In the genomic region with DNA sequence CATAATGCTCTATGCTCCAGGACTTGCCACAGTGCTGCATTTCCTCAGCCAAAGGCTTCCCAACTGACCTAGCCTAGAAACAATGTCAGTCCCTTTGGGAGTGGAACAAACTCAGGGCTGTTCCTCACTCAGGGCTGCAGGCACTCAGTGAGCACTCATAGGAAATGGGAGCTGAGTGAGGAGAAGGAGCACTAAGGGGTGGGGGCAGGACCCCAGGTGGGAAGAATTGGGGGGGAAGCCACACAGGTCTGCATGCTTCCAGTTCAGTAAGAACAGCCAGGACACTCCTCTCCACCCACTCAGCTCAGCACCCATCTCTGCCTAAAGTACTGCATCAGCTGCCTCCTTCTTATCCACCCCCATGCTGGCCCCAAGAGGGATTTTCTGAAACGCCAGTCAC, we compare ENCODE assay signal across 27 cellular contexts. TPM values are rescaled to one million over a fixed set of nuclear protein-coding genes. Genes with fewer than 3 reads are reported as not detected.
DNase-seq lines count a peak whose midpoint lies in the region; ATAC-seq and TF ChIP-seq lines count a peak whose summit lies in the region.
"Had no signal": no experiment of that assay in that cellular context is flagged by ENCODE, and none has a peak within 500 bp of the region (broad histone marks: within the 10 kb centered on the region; RNA-seq: fewer than 3 reads in every experiment).

No MANE protein-coding gene starts in this region.

- H2BK12ac ChIP-seq in H9 (ENCODE audit: insufficient read length, low read depth, low read length): no peak overlapping the region
- no peak overlapping the region for H2BK12ac ChIP-seq in mesenchymal stem cell (ENCODE audit: low read length in 2 of 2)

- H3F3A ChIP-seq in PC-9 (ENCODE audit: insufficient read depth, low read depth): no peaks in the 10 kb centered on the region

- intact Hi-C loops in PC-9 (cut with micrococcal nuclease; ENCODE audit: unreplicated experiment): no loop called here

- peaks cover 1% of the 10 kb centered on the region; the same call in 1 of the 2 replicates for H3K27me3 Mint-ChIP-seq in H9 (ENCODE audit: low read depth)
- H3K27me3 Mint-ChIP-seq: stimulated activated naive CD8-positive, alpha-beta T cell treated with anti-CD3 and anti-CD28 coated beads, Interleukin-15, Interleukin-2, amounts not matched to agents 100 ng/mL and 50 ng/mL, for 24 hours had no signal

- no peak overlapping the region for H3K14ac ChIP-seq in H9 (ENCODE audit: insufficient read depth, low read length)
- no peak overlapping the region for H3K14ac ChIP-seq in mesenchymal stem cell (ENCODE audit: low read length in 2 of 2)

- H3K79me2 ChIP-seq in H9 (ENCODE audit: insufficient read depth, low read length): no peaks in the 10 kb centered on the region
- H3K79me2 ChIP-seq in PC-9 (ENCODE audit: low read depth): no peaks in the 10 kb centered on the region
- no peaks in the 10 kb centered on the region for H3K79me2 ChIP-seq in hepatocyte

- H3K9me2 ChIP-seq in PC-9 (ENCODE audit: insufficient read depth) (no peaks in the 10 kb centered on the region), hepatocyte (replicated peaks; ENCODE audit: insufficient read depth) (no peaks in the 10 kb centered on the region)

- ATAC-seq in HG03097 (IDR thresholded peaks at IDR 0.05; ENCODE audit: low FRiP score, unreplicated experiment): no peak
- ATAC-seq: HCT116 had no signal

- POLR2A ChIA-PET in PC-9 (lab: Charles Lee; ENCODE audit: unreplicated experiment): interaction anchor here (0.5 kb wide), 1 partner anchor 465 kb away, joined by 3 read pairs; no protein-coding TSS in a partner anchor

- H3K36me3 ChIP-seq in PC-9 (ENCODE audit: low read depth) (no peaks in the 10 kb centered on the region), hepatocyte (replicated peaks; ENCODE audit: insufficient read depth, low read depth) (no peaks in the 10 kb centered on the region), mesenchymal stem cell (ENCODE audit: control insufficient read depth in 1 of 2, insufficient read depth in 2 of 2, low read depth in 1 of 2, low read length in 2 of 2) (no peaks in the 10 kb centered on the region)
- H3K36me3 ChIP-seq: transverse colon had no signal

- no peak overlapping the region; a peak in 1 of 7 replicates for H3K27ac Mint-ChIP-seq in H9
- H3K27ac Mint-ChIP-seq: stimulated activated naive CD8-positive, alpha-beta T cell treated with anti-CD3 and anti-CD28 coated beads, Interleukin-15, Interleukin-2, amounts not matched to agents 100 ng/mL and 50 ng/mL, for 24 hours had no signal

- no peak overlapping the region for H2BK120ac ChIP-seq in H9 (ENCODE audit: low read depth, low read length, poor library complexity, severe bottlenecking)
- no peak overlapping the region for H2BK120ac ChIP-seq in mesenchymal stem cell (ENCODE audit: low read depth, low read length)

- H3K23ac ChIP-seq in H9 (ENCODE audit: insufficient read length, low read depth, low read length) (no peak overlapping the region), mesenchymal stem cell (ENCODE audit: low read length in 2 of 2) (no peak overlapping the region)

- H3T11ph ChIP-seq in H9 (ENCODE audit: low read length): no peak overlapping the region

- no peaks in the 10 kb centered on the region for H3K79me1 ChIP-seq in H9 (ENCODE audit: insufficient read depth, low read depth, low read length, poor library complexity, severe bottlenecking)
- no peaks in the 10 kb centered on the region for H3K79me1 ChIP-seq in mesenchymal stem cell (replicated peaks; ENCODE audit: low read length, poor library complexity, severe bottlenecking)

- H2BK5ac ChIP-seq in H9 (ENCODE audit: insufficient read length, low read length) (no peak overlapping the region), mesenchymal stem cell (ENCODE audit: low read depth, low read length, poor library complexity, severe bottlenecking) (no peak overlapping the region)

- peaks cover 44 to 60% of the 10 kb centered on the region in 2 experiments for H3K4me1 Mint-ChIP-seq in H9

- peaks cover 10 to 12% of the 10 kb centered on the region in 2 experiments for H3K9me3 Mint-ChIP-seq in H9
- H3K9me3 Mint-ChIP-seq: stimulated activated naive CD8-positive, alpha-beta T cell treated with anti-CD3 and anti-CD28 coated beads, Interleukin-15, Interleukin-2, amounts not matched to agents 100 ng/mL and 50 ng/mL, for 24 hours had no signal

- no peak overlapping the region for H2AFZ ChIP-seq in H9 (ENCODE audit: low read length)
- no peak overlapping the region for H2AFZ ChIP-seq in PC-9
- no peak overlapping the region for H2AFZ ChIP-seq in hepatocyte
- no peak overlapping the region for H2AFZ ChIP-seq in mesenchymal stem cell (ENCODE audit: low read depth, low read length)

- H3K4ac ChIP-seq in H9 (ENCODE audit: low read depth, low read length) (no peak overlapping the region), mesenchymal stem cell (ENCODE audit: low read depth in 1 of 2, low read length in 2 of 2) (no peak overlapping the region)

- H3K4me2 ChIP-seq in H9 (ENCODE audit: insufficient read depth, insufficient read length, low read length) (no peak overlapping the region), PC-9 (no peak overlapping the region), hepatocyte (no peak overlapping the region), mesenchymal stem cell (ENCODE audit: low read length, poor library complexity, severe bottlenecking) (no peak overlapping the region)

- DNase-seq in H9 (no peak), islet precursor cell (peak; percentile 32), PC-9 (no peak), hepatocyte (ENCODE audit: low spot score) (no peak), mesenchymal stem cell (no peak)
- DNase-seq: ACHN; activated CD4-positive, alpha-beta T cell treated with anti-CD3 and anti-CD28 coated beads for 48 hours; activated CD8-positive, alpha-beta memory T cell treated with anti-CD3 and anti-CD28 coated beads for 24 hours; activated gamma-delta T cell; DMS79; GDM1; Karpas-422; NCI-H1694; Right ventricle myocardium superior; T-helper 2 cell; transverse colon had no signal

- no peak overlapping the region for H4K8ac ChIP-seq in H9 (replicated peaks; ENCODE audit: insufficient read length, low read depth, low read length)
- no peak overlapping the region for H4K8ac ChIP-seq in mesenchymal stem cell (ENCODE audit: low read length)

- H3K4me3 ChIP-seq in skin epidermis: no peak overlapping the region
- no peak overlapping the region for H3K4me3 ChIP-seq in PC-9
- H3K4me3 ChIP-seq in hepatocyte: no peak overlapping the region
- H3K4me3 ChIP-seq in mesenchymal stem cell (ENCODE audit: insufficient read depth in 1 of 2, low read depth in 1 of 2, low read length in 2 of 2): no peak overlapping the region
- H3K4me3 ChIP-seq: lung, transverse colon had no signal

- H3K56ac ChIP-seq in H9 (ENCODE audit: insufficient read length, low read depth, low read length): no peak overlapping the region

- H3K9ac ChIP-seq in H9 (ENCODE audit: extremely low read depth, insufficient read length, low read length): no peak overlapping the region
- H3K9ac ChIP-seq in mesenchymal stem cell (ENCODE audit: low read length): no peak overlapping the region

- H2BK20ac ChIP-seq in H9 (ENCODE audit: low read depth, low read length, poor library complexity, severe bottlenecking): no peak overlapping the region

- H2BK15ac ChIP-seq in H9 (ENCODE audit: low read depth, low read length): no peak overlapping the region
- H2BK15ac ChIP-seq in mesenchymal stem cell (ENCODE audit: low read depth, poor library complexity, severe bottlenecking): no peak overlapping the region

- BruUV-seq in PC-9 (replicated peaks; lab: Mats Ljungman, UMichigan): no TSS peak

- WGBS in H9 (ENCODE audit: extremely low coverage, insufficient read length, low lambda C conversion rate): no CpG with 5 or more reads among the region's 1 CpG
- 53% methylated on average over 1 of the region's 1 CpG for WGBS in hepatocyte (ENCODE audit: low lambda C conversion rate, missing lambda C conversion rate)
- WGBS in mesenchymal stem cell: 42% methylated on average over 1 of the region's 1 CpG

- H2AK5ac ChIP-seq in H9 (ENCODE audit: insufficient read length, low read length) (no peak overlapping the region), mesenchymal stem cell (ENCODE audit: low read length, severe bottlenecking) (no peak overlapping the region)

- H3K4me1 ChIP-seq in H9 (ENCODE audit: insufficient read depth, low read length) (peaks cover 6% of the 10 kb centered on the region; the same call in 1 of the 2 replicates), PC-9 (replicated peaks; ENCODE audit: insufficient read depth) (no peaks in the 10 kb centered on the region), hepatocyte (ENCODE audit: insufficient read depth) (no peaks in the 10 kb centered on the region), mesenchymal stem cell (ENCODE audit: control insufficient read depth, insufficient read depth, low read depth, low read length) (no peaks in the 10 kb centered on the region)
- H3K4me1 ChIP-seq: transverse colon had no signal

- CTCF ChIA-PET in PC-9 (lab: Charles Lee): no interaction called here

- H4K20me1 ChIP-seq in H9 (ENCODE audit: control insufficient read depth, insufficient read depth, insufficient read length) (no peaks in the 10 kb centered on the region), PC-9 (ENCODE audit: insufficient read depth) (no peaks in the 10 kb centered on the region), hepatocyte (ENCODE audit: insufficient read depth, poor library complexity, severe bottlenecking) (no peaks in the 10 kb centered on the region)

- H4K5ac ChIP-seq in H9 (ENCODE audit: insufficient read length, low read depth, low read length): no peak overlapping the region

- H3K23me2 ChIP-seq in H9 (ENCODE audit: insufficient read length, low read depth, low read length, poor library complexity, severe bottlenecking): no peaks in the 10 kb centered on the region

- H3K4me3 Mint-ChIP-seq in H9: no peak overlapping the region
- H3K4me3 Mint-ChIP-seq: stimulated activated naive CD8-positive, alpha-beta T cell treated with anti-CD3 and anti-CD28 coated beads, Interleukin-15, Interleukin-2, amounts not matched to agents 100 ng/mL and 50 ng/mL, for 24 hours had no signal

- H3K9me3 ChIP-seq in H9 (ENCODE audit: control insufficient read depth, low read depth, low read length): no peaks in the 10 kb centered on the region
- H3K9me3 ChIP-seq in PC-9 (ENCODE audit: insufficient read depth, low read depth): no peaks in the 10 kb centered on the region
- H3K9me3 ChIP-seq in hepatocyte (ENCODE audit: low read depth): no peaks in the 10 kb centered on the region
- no peaks in the 10 kb centered on the region for H3K9me3 ChIP-seq in mesenchymal stem cell (ENCODE audit: control insufficient read depth, low read length)
- H3K9me3 ChIP-seq: transverse colon had no signal

- H3K27me3 ChIP-seq in H9 (ENCODE audit: insufficient read depth, low read length): no peaks in the 10 kb centered on the region
- H3K27me3 ChIP-seq in PC-9 (ENCODE audit: insufficient read depth, low read depth): peaks cover 45% of the 10 kb centered on the region
- no peaks in the 10 kb centered on the region for H3K27me3 ChIP-seq in hepatocyte
- peaks cover 0 to 21% of the 10 kb centered on the region in 2 experiments for H3K27me3 ChIP-seq in mesenchymal stem cell (ENCODE audit: control insufficient read depth in 1 of 2, insufficient read depth in 1 of 2, low read length in 2 of 2)
- H3K27me3 ChIP-seq: transverse colon had no signal

- TF ChIP-seq CTCF in H9 (conservative IDR thresholded peaks at IDR 0.05): no peak
- no peak for TF ChIP-seq CTCF in VCaP (conservative IDR thresholded peaks at IDR 0.05)
- no peak for TF ChIP-seq CTCF in PC-9 (conservative IDR thresholded peaks at IDR 0.05)
- no peak for TF ChIP-seq CTCF in hepatocyte (IDR thresholded peaks at IDR 0.05; ENCODE audit: poor library complexity)

- H3K27ac ChIP-seq in H9 (ENCODE audit: insufficient read length, low read depth, low read length) (no peak overlapping the region), VCaP (peak overlapping the region; percentile 80), skin epidermis (peak overlapping the region in 17 of 21 experiments; percentile 6 to 80 (median 59)), PC-9 (no peak overlapping the region), hepatocyte (no peak overlapping the region), mesenchymal stem cell (ENCODE audit: low read length, poor library complexity, severe bottlenecking) (no peak overlapping the region)
- H3K27ac ChIP-seq: transverse colon had no signal

- no peak overlapping the region for H4K91ac ChIP-seq in H9 (ENCODE audit: insufficient read length, low read depth, low read length)
- no peak overlapping the region for H4K91ac ChIP-seq in mesenchymal stem cell (ENCODE audit: low read length)

- H3K36me3 Mint-ChIP-seq in H9 (ENCODE audit: insufficient read depth in 1 of 3, low read depth in 3 of 3): peaks cover 0 to 13% (median 10%) of the 10 kb centered on the region in 3 experiments; a peak in 5 of 7 replicates

- H3K18ac ChIP-seq in H9 (ENCODE audit: insufficient read length, low read depth, low read length) (peak overlapping the region; percentile 30), mesenchymal stem cell (ENCODE audit: low read depth in 1 of 2, low read length in 2 of 2) (no peak overlapping the region)

RNA-seq across cellular contexts. Expression of a gene that starts 7.3 kb away (rescaled TPM):
- total RNA-seq in H9 (2021) (0.22 TPM in 1 of 2 replicates, not detected in the other), PC-9 (2021) (not detected in 2 replicates), hepatocyte (20.5 and 20.9 TPM in 2 replicates)
- 19.1 and 26.5 TPM in 2 replicates for polyA plus RNA-seq in hepatocyte
- polyA plus RNA-seq in mesenchymal stem cell (2013, experiment 1 of 2): not detected
- polyA plus RNA-seq in mesenchymal stem cell (2013, experiment 2 of 2): not detected
- total RNA-seq: endothelial cell of umbilical vein, kidney epithelial cell, NCI-H460, pulmonary artery endothelial cell had no signal
- polyA plus RNA-seq: BJ, endothelial cell of umbilical vein had no signal

Comparison
In these comparisons a context has a peak if more than half of its experiments do, and no peak if none do; other contexts are left out.
1. H3K27ac ChIP-seq: peak in VCaP (single experiment) and skin epidermis (17 of 21); none in H9 (single experiment), PC-9 (single experiment), hepatocyte (single experiment) and mesenchymal stem cell (single experiment).
2. RNA of a gene that starts 7.3 kb away (total RNA-seq): 20.5 to 20.9 TPM in hepatocyte; 0.22 TPM in H9 and not detected in PC-9; every median in the first group is over 10 times any median in the second.